ENCODE assay signal across 7 cellular contexts in the genomic region with DNA sequence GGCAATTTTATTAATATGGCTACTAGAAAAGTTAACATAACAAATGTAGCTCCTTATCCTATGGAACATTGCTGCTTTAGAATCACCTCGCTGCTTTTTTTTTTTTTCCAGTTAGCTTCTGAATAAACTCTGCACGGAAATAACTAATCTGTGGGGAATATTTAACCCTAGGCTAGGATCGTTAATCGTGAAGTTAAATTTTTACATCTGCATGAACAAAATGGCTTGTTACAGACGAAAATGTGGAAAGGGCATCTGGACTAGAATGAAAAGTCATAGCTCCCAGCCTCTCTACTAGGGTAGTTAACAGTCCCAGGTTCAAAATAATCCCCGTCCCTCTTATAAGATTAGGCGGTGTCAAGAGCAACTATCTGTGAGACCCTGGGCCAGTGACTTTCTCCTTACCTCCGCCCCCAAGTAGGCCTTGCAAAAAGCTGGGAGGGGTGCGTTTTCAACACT. TPM values are rescaled to one million over a fixed set of nuclear protein-coding genes. Genes with fewer than 3 reads are reported as not detected.
DNase-seq lines count a peak whose midpoint lies in the region; ATAC-seq, FAIRE-seq and TF ChIP-seq lines count a peak whose summit lies in the region.

No MANE protein-coding gene starts in this region.

- H3K4me3 ChIP-seq in MM.1S (ENCODE audit: low read length): peak overlapping the region; percentile 90
- H3K4me3 ChIP-seq in colonic mucosa: peak overlapping the region; percentile 78

- DNase-seq in MM.1S: no peak
- DNase-seq in colonic mucosa: no peak
- DNase-seq in naive thymus-derived CD8-positive, alpha-beta T cell: no peak
- no peak for DNase-seq in NCI-H187 treated with DMSO at 0.1 percent for 48 hours (lab: John Stamatoyannopoulos, UW)
- DNase-seq in H54 (ENCODE audit: insufficient read length, low spot score): no peak

- H3K36me3 Mint-ChIP-seq in naive thymus-derived CD8-positive, alpha-beta T cell: peaks cover 0 to 16% (median 12%) of the 10 kb centered on the region in 3 donors

- no peaks in the 10 kb centered on the region for H3F3A ChIP-seq in MM.1S (ENCODE audit: insufficient read depth, low read length)

- peak overlapping the region; percentile 100 for H2AFZ ChIP-seq in MM.1S (ENCODE audit: low read length)

- intact Hi-C loops in colonic mucosa (cut with DNase I): no loop called here

- TF ChIP-seq CTCF in MM.1S (IDR thresholded peaks at IDR 0.05; ENCODE audit: low read length): no peak
- no peak for TF ChIP-seq CTCF in colonic mucosa (IDR thresholded peaks at IDR 0.05)

- H3K27ac Mint-ChIP-seq in naive thymus-derived CD8-positive, alpha-beta T cell: peak overlapping the region; percentile 77 to 93 (median 88)

- H3K4me3 Mint-ChIP-seq in naive thymus-derived CD8-positive, alpha-beta T cell: peak overlapping the region; percentile 75 to 91 (median 84)

- H3K4me1 ChIP-seq in MM.1S (ENCODE audit: low read length) (peaks cover 5% of the 10 kb centered on the region), colonic mucosa (peaks cover 17% of the 10 kb centered on the region)

- POLR2A ChIA-PET in naive thymus-derived CD8-positive, alpha-beta T cell (lab: Charles Lee): interaction anchor here (0.6 to 1.9 kb wide), 7 partner anchors 41 to 1807 kb away, joined by 3 to 12 read pairs (median 4); a partner anchor contains a TSS

- H3K27ac ChIP-seq in MM.1S (ENCODE audit: low read length) (no peak overlapping the region; the same call in 1 of the 2 replicates), colonic mucosa (peak overlapping the region; percentile 83)

- FAIRE-seq in H54 (lab: Jason Lieb, UNC): no peak

- peaks cover 8% of the 10 kb centered on the region for H3K79me2 ChIP-seq in MM.1S (ENCODE audit: low read length)

- H3K27me3 Mint-ChIP-seq in naive thymus-derived CD8-positive, alpha-beta T cell: no peaks in the 10 kb centered on the region

- peak overlapping the region; percentile 96 for H3K4me2 ChIP-seq in MM.1S (ENCODE audit: low read depth, low read length)

- H3K9me3 ChIP-seq in MM.1S (replicated peaks; ENCODE audit: insufficient read depth, low read length) (no peaks in the 10 kb centered on the region), colonic mucosa (no peaks in the 10 kb centered on the region)

- no peaks in the 10 kb centered on the region for H3K9me2 ChIP-seq in MM.1S (replicated peaks; ENCODE audit: insufficient read depth, low read length)

- H3K4me1 Mint-ChIP-seq in naive thymus-derived CD8-positive, alpha-beta T cell: peaks cover 17 to 32% (median 31%) of the 10 kb centered on the region in 4 donors

- TF ChIP-seq POLR2A in H54 (IDR thresholded peaks at IDR 0.05; ENCODE audit: low read depth, low read length): no peak

- no peaks in the 10 kb centered on the region for H4K20me1 ChIP-seq in MM.1S (ENCODE audit: insufficient read depth, low read length)

- H3K9ac ChIP-seq in MM.1S (ENCODE audit: low read length) (peak overlapping the region; percentile 65; the same call in 1 of the 2 replicates), colonic mucosa (ENCODE audit: low read depth in 2 of 2, low read length in 2 of 2) (peak overlapping the region; percentile 77 to 79)

- H3K36me3 ChIP-seq in MM.1S (replicated peaks; ENCODE audit: insufficient read depth, low read length) (no peaks in the 10 kb centered on the region), colonic mucosa (no peaks in the 10 kb centered on the region)

- peak; percentile 33 for ATAC-seq in GM19043 (IDR thresholded peaks at IDR 0.05; ENCODE audit: low read depth, unreplicated experiment)
- peak in 1 of 2 donors; percentile 44 for ATAC-seq in naive thymus-derived CD8-positive, alpha-beta T cell
- no peak for ATAC-seq in HG02678 (IDR thresholded peaks at IDR 0.05; ENCODE audit: unreplicated experiment)

- H3K9me3 Mint-ChIP-seq in naive thymus-derived CD8-positive, alpha-beta T cell: no peaks in the 10 kb centered on the region

- H3K27me3 ChIP-seq in MM.1S (replicated peaks; ENCODE audit: insufficient read depth, low read length) (no peaks in the 10 kb centered on the region), colonic mucosa (no peaks in the 10 kb centered on the region)

RNA-seq across cellular contexts. Expression of a gene that starts 0.5 kb away (rescaled TPM):
- 10 to 100 TPM; 26.0 to 38.6 TPM for total RNA-seq in colonic mucosa
- 10 to 100 TPM in 1 of 2 experiments, 1 to 10 TPM in 1; 9.9 to 11.1 TPM for total RNA-seq in naive thymus-derived CD8-positive, alpha-beta T cell
- polyA plus RNA-seq in naive thymus-derived CD8-positive, alpha-beta T cell: 1 to 10 TPM; 1.9 to 3.2 (median 2.0) TPM
